In genomic region chr15:56017920-56018319, GRCh38 we compare ENCODE assay signal across 13 cellular contexts. TPM values are rescaled to one million over a fixed set of nuclear protein-coding genes. Genes with fewer than 3 reads are reported as not detected.
DNase-seq lines count a peak whose midpoint lies in the region; ATAC-seq and TF ChIP-seq lines count a peak whose summit lies in the region.
"Had no signal": no experiment of that assay in that cellular context is flagged by ENCODE, and none has a peak within 500 bp of the region (broad histone marks: within the 10 kb centered on the region; RNA-seq: fewer than 3 reads in every experiment).

No MANE protein-coding gene starts in this region.

- no peaks in the 10 kb centered on the region for H3K27me3 Mint-ChIP-seq in Calu3 (ENCODE audit: unreplicated experiment)

- peaks cover 16% of the 10 kb centered on the region for H3K4me1 Mint-ChIP-seq in Calu3 (ENCODE audit: low read depth, unreplicated experiment)

- H3K36me3 Mint-ChIP-seq in Calu3 (ENCODE audit: insufficient read depth, unreplicated experiment): peaks cover 27% of the 10 kb centered on the region

- no peak overlapping the region for H3K27ac Mint-ChIP-seq in Calu3 (ENCODE audit: unreplicated experiment)
- H3K27ac Mint-ChIP-seq: nephron progenitor cell had no signal

- no peak overlapping the region for H3K4me3 ChIP-seq in epithelial cell of esophagus (ENCODE audit: low read length)
- H3K4me3 ChIP-seq: BLaER1 treated with 17β-estradiol and CSF1 and Interleukin-3, amounts not matched to agents 10 nM and 100 nM; thyroid gland had no signal

- ATAC-seq in left lobe of liver (peak; percentile 49), omental fat pad (ENCODE audit: low FRiP score) (no peak)

- no peak for DNase-seq in Calu3
- peak; percentile 66 for DNase-seq in OCI-M1 (lab: John Stamatoyannopoulos, UW)
- DNase-seq in epithelial cell of esophagus (ENCODE audit: low read depth): peak; percentile 77
- no peak for DNase-seq in left lobe of liver (ENCODE audit: low spot score)
- DNase-seq in COLO829 (ENCODE audit: low spot score): no peak
- DNase-seq in DMS 273 (lab: John Stamatoyannopoulos, UW; ENCODE audit: unreplicated experiment): no peak
- no peak for DNase-seq in NK-92 (lab: John Stamatoyannopoulos, UW; ENCODE audit: unreplicated experiment)
- DNase-seq in omental fat pad (ENCODE audit: low spot score): no peak
- DNase-seq: central memory CD4-positive, alpha-beta T cell; NCI-H1105 treated with DMSO at 0.1 percent for 48 hours; nephron progenitor cell; thyroid gland had no signal

- CTCF ChIA-PET in Calu3 (lab: Charles Lee): interaction anchor here (0.6 to 1.2 kb wide), 6 partner anchors 18 to 473 kb away, joined by 3 to 4 read pairs (median 4); no protein-coding TSS in a partner anchor

- H3K9me3 Mint-ChIP-seq in Calu3 (ENCODE audit: low read depth, unreplicated experiment): peaks cover 7% of the 10 kb centered on the region

- no peak overlapping the region for H3K4me3 Mint-ChIP-seq in Calu3 (ENCODE audit: low read depth, unreplicated experiment)
- H3K4me3 Mint-ChIP-seq: nephron progenitor cell had no signal

- intact Hi-C loops in Calu3 (cut with micrococcal nuclease; ENCODE audit: unreplicated experiment): loop anchor here (5.0 kb wide), 1 partner anchor 34 kb away; no protein-coding TSS in a partner anchor

- TF ChIP-seq CTCF in Calu3 (IDR thresholded peaks at IDR 0.05; ENCODE audit: unreplicated experiment) (peak; percentile 13), epithelial cell of esophagus (IDR thresholded peaks at IDR 0.05; ENCODE audit: insufficient read depth, low read depth, low read length, missing control alignments) (peak; percentile 42), omental fat pad (IDR thresholded peaks at IDR 0.05) (no peak)

- BruUV-seq in Calu3 (replicated peaks; lab: Mats Ljungman, UMichigan): no TSS peak

RNA-seq across cellular contexts. Expression of gene NEDD4, which starts 24.5 kb away (rescaled TPM):
- total RNA-seq in Calu3 (2022) (48.0 and 56.8 TPM in 2 replicates), left lobe of liver (15.3 TPM), omental fat pad (10 to 100 TPM in 3 of 4 donors, 1 to 10 TPM in 1; 9.5 to 40.5 (median 15.6) TPM)

Comparison
In these comparisons a context has a peak if more than half of its experiments do, and no peak if none do; other contexts are left out.
1. DNase-seq: peak in OCI-M1 (single experiment) and epithelial cell of esophagus (single experiment); none in Calu3 (single experiment), left lobe of liver (single experiment), COLO829 (single experiment), DMS 273 (single experiment), NK-92 (single experiment) and omental fat pad (single experiment).
2. CTCF ChIP-seq: peak in Calu3 (single experiment) and epithelial cell of esophagus (single experiment); none in omental fat pad (0 of 3).